ENCODE assay signal across 8 cellular contexts in the genomic region with DNA sequence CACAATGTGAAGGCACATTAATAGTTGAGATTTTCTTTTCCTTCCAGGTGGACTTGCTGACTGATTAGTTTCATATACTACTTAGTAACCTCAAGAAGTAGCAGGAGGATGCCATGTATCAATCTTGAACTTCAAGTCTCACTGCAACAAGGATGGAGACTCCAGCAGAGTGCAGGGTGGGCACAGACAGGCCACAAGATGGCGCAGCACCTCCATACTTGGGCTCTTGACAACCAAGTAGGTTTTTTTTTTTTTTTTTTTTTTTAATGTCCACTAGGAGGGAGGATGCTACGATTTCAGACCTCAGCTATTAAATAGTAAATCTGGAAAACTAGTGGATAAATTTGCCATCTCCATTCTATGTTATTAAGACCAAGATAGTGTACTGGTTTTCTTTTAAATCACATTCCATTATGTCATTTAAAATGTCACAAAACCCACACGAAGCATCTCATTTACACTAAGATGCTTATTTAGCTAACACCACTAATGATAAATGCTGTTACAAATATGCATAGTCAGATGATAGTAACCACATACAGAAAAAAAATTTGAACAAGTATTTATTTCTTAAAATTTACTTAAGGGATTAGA. TPM values are rescaled to one million over a fixed set of nuclear protein-coding genes. Genes with fewer than 3 reads are reported as not detected.
DNase-seq lines count a peak whose midpoint lies in the region; ATAC-seq lines count a peak whose summit lies in the region.

No MANE protein-coding gene starts in this region.

- intact Hi-C loops in activated CD4-positive, alpha-beta memory T cell treated with anti-CD3 and anti-CD28 coated beads for 36 hours (cut with micrococcal nuclease): loop anchor here (1.0 to 5.0 kb wide), 5 partner anchors 41 to 901 kb away; no protein-coding TSS in a partner anchor

- peak; percentile 77 for ATAC-seq in HG03342 (IDR thresholded peaks at IDR 0.05; ENCODE audit: unreplicated experiment)
- peak; percentile 90 for ATAC-seq in memory B cell (ENCODE audit: low read depth)
- ATAC-seq in GM18861 (IDR thresholded peaks at IDR 0.05; ENCODE audit: unreplicated experiment): no peak

- peaks cover 23% of the 10 kb centered on the region for H3K36me3 Mint-ChIP-seq in activated CD4-positive, alpha-beta memory T cell treated with anti-CD3 and anti-CD28 coated beads for 36 hours
- no peaks in the 10 kb centered on the region for H3K36me3 Mint-ChIP-seq in memory B cell

- no peaks in the 10 kb centered on the region for H3K9me3 Mint-ChIP-seq in activated CD4-positive, alpha-beta memory T cell treated with anti-CD3 and anti-CD28 coated beads for 36 hours
- H3K9me3 Mint-ChIP-seq in memory B cell: no peaks in the 10 kb centered on the region

- no peak overlapping the region for H3K4me3 Mint-ChIP-seq in activated CD4-positive, alpha-beta memory T cell treated with anti-CD3 and anti-CD28 coated beads for 36 hours
- no peak overlapping the region for H3K4me3 Mint-ChIP-seq in memory B cell

- H3K27ac Mint-ChIP-seq in activated CD4-positive, alpha-beta memory T cell treated with anti-CD3 and anti-CD28 coated beads for 36 hours: peak overlapping the region; percentile 21
- no peak overlapping the region for H3K27ac Mint-ChIP-seq in memory B cell

- CTCF ChIA-PET in activated CD4-positive, alpha-beta memory T cell treated with anti-CD3 and anti-CD28 coated beads for 36 hours (lab: Charles Lee): interaction anchor here (0.6 to 7.7 kb wide), 47 partner anchors 9 to 1247 kb away, joined by 3 to 126 read pairs (median 4); a partner anchor contains a TSS

- DNase-seq in GM04504 (ENCODE audit: low read depth) (peak; percentile 53), NCI-H774 (lab: John Stamatoyannopoulos, UW) (peak; percentile 50), memory B cell (ENCODE audit: low spot score in 2 of 2) (peak; percentile 62 to 69)
- DNase-seq in activated CD4-positive, alpha-beta memory T cell treated with anti-CD3 and anti-CD28 coated beads for 36 hours: peak; percentile 88
- peak; percentile 72 for DNase-seq in effector CD4-positive, alpha-beta T cell
- DNase-seq in stimulated activated CD8-positive, alpha-beta memory T cell treated with anti-CD3 and anti-CD28 coated beads, Interleukin-15, amount 100 ng/mL, for 4 hours (ENCODE audit: low read depth in 2 of 2): peak; percentile 39 to 55

- POLR2A ChIA-PET in activated CD4-positive, alpha-beta memory T cell treated with anti-CD3 and anti-CD28 coated beads for 36 hours (lab: Charles Lee): interaction anchor here (0.6 to 1.7 kb wide), 2 partner anchors 224 to 233 kb away, joined by 3 to 4 read pairs; no protein-coding TSS in a partner anchor

- H3K27me3 Mint-ChIP-seq in activated CD4-positive, alpha-beta memory T cell treated with anti-CD3 and anti-CD28 coated beads for 36 hours: no peaks in the 10 kb centered on the region
- no peaks in the 10 kb centered on the region for H3K27me3 Mint-ChIP-seq in memory B cell

- peaks cover 9% of the 10 kb centered on the region for H3K4me1 Mint-ChIP-seq in activated CD4-positive, alpha-beta memory T cell treated with anti-CD3 and anti-CD28 coated beads for 36 hours (ENCODE audit: low read depth)
- no peaks in the 10 kb centered on the region for H3K4me1 Mint-ChIP-seq in memory B cell

RNA-seq across cellular contexts. Expression of a gene that starts 58.6 kb away (rescaled TPM):
- 10 to 100 TPM; 61.0 to 64.1 TPM for total RNA-seq in activated CD4-positive, alpha-beta memory T cell treated with anti-CD3 and anti-CD28 coated beads for 36 hours
